In genomic region chr9:84711398-84711777, GRCh38 we compare ENCODE assay signal across 26 cellular contexts. TPM values are rescaled to one million over a fixed set of nuclear protein-coding genes. Genes with fewer than 3 reads are reported as not detected.
DNase-seq lines count a peak whose midpoint lies in the region; ATAC-seq and TF ChIP-seq lines count a peak whose summit lies in the region.
"Had no signal": no experiment of that assay in that cellular context is flagged by ENCODE, and none has a peak within 500 bp of the region (broad histone marks: within the 10 kb centered on the region; RNA-seq: fewer than 3 reads in every experiment).

No MANE protein-coding gene starts in this region.

- no peak overlapping the region for H3K4me3 Mint-ChIP-seq in neural progenitor cell
- H3K4me3 Mint-ChIP-seq: naive thymus-derived CD4-positive, alpha-beta T cell had no signal

- TF ChIP-seq POLR2A in breast epithelium (IDR thresholded peaks at IDR 0.05), result no peak

- H3K36me3 ChIP-seq in BLaER1 treated with 17β-estradiol and CSF1 and Interleukin-3, amounts not matched to agents 10 nM and 100 nM, result no peaks in the 10 kb centered on the region
- H3K36me3 ChIP-seq in PC-3 (ENCODE audit: low read depth, low read length), result no peaks in the 10 kb centered on the region
- no peaks in the 10 kb centered on the region for H3K36me3 ChIP-seq in breast epithelium
- no peaks in the 10 kb centered on the region for H3K36me3 ChIP-seq in neural progenitor cell
- H3K36me3 ChIP-seq in MM.1S (replicated peaks; ENCODE audit: insufficient read depth, low read length), result no peaks in the 10 kb centered on the region
- H3K36me3 ChIP-seq: ascending aorta, HAP-1, right atrium auricular region, spleen had no signal

- no peaks in the 10 kb centered on the region for H3K36me3 Mint-ChIP-seq in neural progenitor cell
- H3K36me3 Mint-ChIP-seq: activated naive CD4-positive, alpha-beta T cell treated with anti-CD3 and anti-CD28 coated beads, Interleukin-2, amount 50 U/mL, for 72 hours; naive thymus-derived CD4-positive, alpha-beta T cell had no signal

- H3K27me3 ChIP-seq in BLaER1 treated with 17β-estradiol and CSF1 and Interleukin-3, amounts not matched to agents 10 nM and 100 nM, result peaks cover 0 to 97% (median 7%) of the 10 kb centered on the region in 11 experiments; a peak in 10 of 22 replicates
- H3K27me3 ChIP-seq in PC-3 (ENCODE audit: low read length) (no peaks in the 10 kb centered on the region), breast epithelium (no peaks in the 10 kb centered on the region), neural progenitor cell (no peaks in the 10 kb centered on the region), MM.1S (replicated peaks; ENCODE audit: insufficient read depth, low read length) (peaks cover 8% of the 10 kb centered on the region; the same call in 1 of the 2 replicates)
- H3K27me3 ChIP-seq: ascending aorta, right atrium auricular region, spleen had no signal

- H3K79me2 ChIP-seq in PC-3 (ENCODE audit: low read length) (no peaks in the 10 kb centered on the region), neural progenitor cell (ENCODE audit: low read depth) (no peaks in the 10 kb centered on the region), MM.1S (ENCODE audit: low read length) (no peaks in the 10 kb centered on the region)

- no TSS peak for BruUV-seq in PC-3 (replicated peaks; lab: Mats Ljungman, UMichigan)

- no peaks in the 10 kb centered on the region for H3F3A ChIP-seq in PC-3 (ENCODE audit: low read length, unreplicated experiment)
- H3F3A ChIP-seq in neural progenitor cell (ENCODE audit: low read depth), result peaks cover 8% of the 10 kb centered on the region
- H3F3A ChIP-seq in MM.1S (ENCODE audit: insufficient read depth, low read length), result peaks cover 15% of the 10 kb centered on the region; the same call in 1 of the 2 replicates

- CTCF ChIA-PET in PC-3 (lab: Charles Lee), result no interaction called here

- H3K27me3 Mint-ChIP-seq in neural progenitor cell (ENCODE audit: insufficient read depth, low read depth), result peaks cover 2% of the 10 kb centered on the region

- H3K4me3 ChIP-seq in BLaER1 treated with 17β-estradiol and CSF1 and Interleukin-3, amounts not matched to agents 10 nM and 100 nM, result no peak overlapping the region
- no peak overlapping the region for H3K4me3 ChIP-seq in PC-3 (ENCODE audit: low read length)
- no peak overlapping the region for H3K4me3 ChIP-seq in breast epithelium
- H3K4me3 ChIP-seq in neural progenitor cell, result no peak overlapping the region
- no peak overlapping the region for H3K4me3 ChIP-seq in MM.1S (ENCODE audit: low read length)
- H3K4me3 ChIP-seq: A549, ascending aorta, HAP-1, right atrium auricular region, spleen had no signal

- H3K4me1 ChIP-seq in BLaER1 treated with 17β-estradiol and CSF1 and Interleukin-3, amounts not matched to agents 10 nM and 100 nM, result peaks cover 23 to 54% (median 49%) of the 10 kb centered on the region in 10 experiments
- peaks cover 19% of the 10 kb centered on the region for H3K4me1 ChIP-seq in PC-3 (ENCODE audit: insufficient read depth, low read length)
- no peaks in the 10 kb centered on the region for H3K4me1 ChIP-seq in breast epithelium
- peaks cover 13% of the 10 kb centered on the region for H3K4me1 ChIP-seq in neural progenitor cell
- peaks cover 25% of the 10 kb centered on the region for H3K4me1 ChIP-seq in MM.1S (ENCODE audit: low read length)
- H3K4me1 ChIP-seq: A549, ascending aorta, HAP-1 had no signal

- peak; percentile 59 for DNase-seq in PC-3
- DNase-seq in breast epithelium (ENCODE audit: low spot score in 2 of 2), result no peak
- DNase-seq in neural progenitor cell (ENCODE audit: low spot score), result no peak
- DNase-seq in MM.1S, result no peak
- DNase-seq: activated CD4-positive, alpha-beta T cell treated with anti-CD3 and anti-CD28 coated beads, Interleukin-2, amount 50 U/mL, for 4 hours; activated CD8-positive, alpha-beta memory T cell treated with anti-CD3 and anti-CD28 coated beads, Interleukin-2, amount 50 U/mL, for 4 hours; DMS79; effector CD8-positive, alpha-beta T cell; Karpas-422; naive thymus-derived CD4-positive, alpha-beta T cell; NCI-H187; NCI-H526; spleen; stimulated activated CD4-positive, alpha-beta T cell treated with anti-CD3 and anti-CD28 coated beads, Interleukin-4, amount 100 ng/mL, for 24 hours; stimulated activated naive CD4-positive, alpha-beta T cell treated with Interleukin-2 at 50 U/mL for 16 hours had no signal

- POLR2A ChIA-PET in PC-3 (lab: Charles Lee; ENCODE audit: unreplicated experiment), result no interaction called here

- H3K4me1 Mint-ChIP-seq in neural progenitor cell, result peaks cover 24% of the 10 kb centered on the region

- H3K9me2 ChIP-seq in PC-3 (replicated peaks; ENCODE audit: low read length) (no peaks in the 10 kb centered on the region), MM.1S (replicated peaks; ENCODE audit: insufficient read depth, low read length) (no peaks in the 10 kb centered on the region)

- no peaks in the 10 kb centered on the region for H3K9me3 ChIP-seq in BLaER1 treated with 17β-estradiol and CSF1 and Interleukin-3, amounts not matched to agents 10 nM and 100 nM (replicated peaks in 1 of 11)
- H3K9me3 ChIP-seq in PC-3 (ENCODE audit: low read length) (no peaks in the 10 kb centered on the region), breast epithelium (no peaks in the 10 kb centered on the region), neural progenitor cell (ENCODE audit: low read depth) (no peaks in the 10 kb centered on the region), MM.1S (replicated peaks; ENCODE audit: insufficient read depth, low read length) (no peaks in the 10 kb centered on the region)
- H3K9me3 ChIP-seq: A549, ascending aorta, HAP-1, right atrium auricular region, spleen had no signal

- TF ChIP-seq CTCF in PC-3 (conservative IDR thresholded peaks at IDR 0.05; ENCODE audit: low read depth, low read length) (no peak), breast epithelium (IDR thresholded peaks at IDR 0.05) (no peak), neural progenitor cell (IDR thresholded peaks at IDR 0.05) (no peak), MM.1S (IDR thresholded peaks at IDR 0.05; ENCODE audit: low read length) (no peak)

- H4K20me1 ChIP-seq in BLaER1 treated with 17β-estradiol and CSF1 and Interleukin-3, amounts not matched to agents 10 nM and 100 nM, result peaks cover 0 to 13% (median 0%) of the 10 kb centered on the region in 11 experiments; a peak in 2 of 22 replicates
- H4K20me1 ChIP-seq in PC-3 (ENCODE audit: low read length) (no peaks in the 10 kb centered on the region), neural progenitor cell (ENCODE audit: low read depth) (no peaks in the 10 kb centered on the region), MM.1S (ENCODE audit: insufficient read depth, low read length) (no peaks in the 10 kb centered on the region)

- intact Hi-C loops in PC-3 (cut with micrococcal nuclease) (no loop called here), breast epithelium (cut with DNase I; ENCODE audit: low total_unique reads) (no loop called here)

- ATAC-seq in PC-3 (no peak), GM18861 (IDR thresholded peaks at IDR 0.05; ENCODE audit: unreplicated experiment) (no peak), HG02678 (IDR thresholded peaks at IDR 0.05; ENCODE audit: unreplicated experiment) (no peak), GM21825 (IDR thresholded peaks at IDR 0.05; ENCODE audit: unreplicated experiment) (no peak)
- ATAC-seq: A549; activated naive CD4-positive, alpha-beta T cell treated with anti-CD3 and anti-CD28 coated beads, Interleukin-2, amount 50 U/mL, for 72 hours; left lobe of liver; naive thymus-derived CD4-positive, alpha-beta T cell had no signal

- peak overlapping the region in 8 of 11 experiments; percentile 36 to 72 (median 59); a peak in 16 of 22 replicates for H3K4me2 ChIP-seq in BLaER1 treated with 17β-estradiol and CSF1 and Interleukin-3, amounts not matched to agents 10 nM and 100 nM
- H3K4me2 ChIP-seq in PC-3 (ENCODE audit: low read length) (peak overlapping the region; percentile 62), neural progenitor cell (no peak overlapping the region), MM.1S (ENCODE audit: low read depth, low read length) (no peak overlapping the region)
- H3K4me2 ChIP-seq: A549 had no signal

- H2AFZ ChIP-seq in PC-3 (ENCODE audit: low read length) (no peak overlapping the region), neural progenitor cell (replicated peaks) (no peak overlapping the region), MM.1S (ENCODE audit: low read length) (no peak overlapping the region)

- H3K27ac ChIP-seq in BLaER1 treated with 17β-estradiol and CSF1 and Interleukin-3, amounts not matched to agents 10 nM and 100 nM, result no peak overlapping the region
- peak overlapping the region; percentile 55 for H3K27ac ChIP-seq in PC-3 (ENCODE audit: low read length)
- H3K27ac ChIP-seq in breast epithelium, result peak overlapping the region; percentile 76 to 86
- no peak overlapping the region for H3K27ac ChIP-seq in neural progenitor cell
- H3K27ac ChIP-seq in MM.1S (ENCODE audit: low read length), result no peak overlapping the region
- H3K27ac ChIP-seq: A549, ascending aorta, spleen had no signal

- H3K9me3 Mint-ChIP-seq in neural progenitor cell, result no peaks in the 10 kb centered on the region
- H3K9me3 Mint-ChIP-seq: activated naive CD4-positive, alpha-beta T cell treated with anti-CD3 and anti-CD28 coated beads, Interleukin-2, amount 50 U/mL, for 72 hours; activated T-helper 2 cell treated with anti-CD3 and anti-CD28 coated beads, Interferon-gamma antibody, Interleukin-2, Interleukin-4, amounts not matched to agents 10 μg/mL and 5 μg/mL and 100 μg/mL, durations not matched to agents 14 hours and 24 hours and 36 hours; naive thymus-derived CD4-positive, alpha-beta T cell had no signal

- peak overlapping the region; percentile 17 for H3K27ac Mint-ChIP-seq in neural progenitor cell
- H3K27ac Mint-ChIP-seq: activated naive CD4-positive, alpha-beta T cell treated with anti-CD3 and anti-CD28 coated beads, Interleukin-2, amount 50 U/mL, for 72 hours; activated T-helper 2 cell treated with anti-CD3 and anti-CD28 coated beads, Interferon-gamma antibody, Interleukin-2, Interleukin-4, amounts not matched to agents 10 μg/mL and 5 μg/mL and 100 μg/mL, durations not matched to agents 14 hours and 24 hours and 36 hours; naive thymus-derived CD4-positive, alpha-beta T cell had no signal

- H3K9ac ChIP-seq in BLaER1 treated with 17β-estradiol and CSF1 and Interleukin-3, amounts not matched to agents 10 nM and 100 nM, result no peak overlapping the region
- H3K9ac ChIP-seq in PC-3 (ENCODE audit: low read length), result no peak overlapping the region
- no peak overlapping the region for H3K9ac ChIP-seq in neural progenitor cell
- no peak overlapping the region for H3K9ac ChIP-seq in MM.1S (ENCODE audit: low read length)

RNA-seq across cellular contexts. Expression of gene NTRK2, which starts 41.9 kb away (rescaled TPM):
- total RNA-seq in PC-3 (2014; rRNA removed), result not detected in 2 replicates
- 100 to 1,000 TPM in 2 of 3 donors, 10 to 100 TPM in 1; 25.9 to 134 (median 112) TPM for total RNA-seq in breast epithelium
- total RNA-seq in neural progenitor cell (ENCODE audit: low replicate concordance), result 0.02 and 0.03 TPM in 2 replicates

Comparison
In these comparisons a context has a peak if more than half of its experiments do, and no peak if none do; other contexts are left out.
1. H3K27ac ChIP-seq: peak in PC-3 (single experiment) and breast epithelium (2 of 2); none in BLaER1 treated with 17β-estradiol and CSF1 and Interleukin-3, amounts not matched to agents 10 nM and 100 nM (0 of 11), neural progenitor cell (single experiment) and MM.1S (single experiment).
2. H3K4me2 ChIP-seq: peak in BLaER1 treated with 17β-estradiol and CSF1 and Interleukin-3, amounts not matched to agents 10 nM and 100 nM (8 of 11) and PC-3 (single experiment); none in neural progenitor cell (single experiment) and MM.1S (single experiment).
3. RNA of gene NTRK2, which starts 41.9 kb away (total RNA-seq): 25.9 to 134 TPM in breast epithelium; 0.02 to 0.03 TPM in neural progenitor cell and not detected in PC-3; every median in the first group is over 10 times any median in the second.